23 cellular contexts compared by ENCODE assay signal in the genomic region with DNA sequence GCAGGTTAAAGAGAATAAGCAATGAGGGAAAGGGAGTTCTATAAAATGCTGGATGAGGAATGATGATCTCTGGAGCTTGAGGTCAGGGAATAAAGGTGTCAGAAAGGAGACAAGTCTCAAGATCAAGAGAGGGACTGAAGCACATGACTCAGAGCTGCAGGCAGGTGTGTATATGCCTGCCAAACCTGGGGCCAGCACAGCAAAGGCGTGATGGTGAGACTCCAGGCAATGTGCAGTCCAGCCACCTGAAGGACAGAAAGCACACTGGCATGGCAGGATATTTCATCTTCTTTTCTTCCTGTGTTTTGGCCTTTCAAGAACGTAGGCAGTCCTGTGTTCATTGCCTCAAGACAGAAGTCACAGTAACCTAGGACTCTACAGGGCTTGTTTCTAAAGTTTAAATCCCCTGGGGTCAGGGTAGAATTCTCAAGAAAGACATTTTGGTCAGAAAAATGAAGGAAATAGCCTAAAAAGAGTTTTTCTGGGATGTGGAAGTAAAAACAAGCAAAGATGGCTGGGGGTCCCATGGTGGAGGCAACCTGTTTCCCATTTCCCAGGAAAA. TPM values are rescaled to one million over a fixed set of nuclear protein-coding genes. Genes with fewer than 3 reads are reported as not detected.
DNase-seq lines count a peak whose midpoint lies in the region; ATAC-seq, FAIRE-seq and TF ChIP-seq lines count a peak whose summit lies in the region.
"Had no signal": no experiment of that assay in that cellular context is flagged by ENCODE, and none has a peak within 500 bp of the region (broad histone marks: within the 10 kb centered on the region; RNA-seq: fewer than 3 reads in every experiment).

No MANE protein-coding gene starts in this region.

- no peak overlapping the region for H3K27ac Mint-ChIP-seq in stimulated activated memory B cell treated with anti-CD40 and anti-IgM and Interleukin-4, amounts not matched to agents 10 μg/mL and 1 μg/mL and 100 μg/mL, for 72 hours
- H3K27ac Mint-ChIP-seq: CD4-positive, CD25-positive, alpha-beta regulatory T cell; CD8-positive, alpha-beta memory T cell; GM23338 had no signal

- H2AFZ ChIP-seq in HepG2 (ENCODE audit: low read length), result no peak overlapping the region
- peak overlapping the region; percentile 24; the same call in 1 of the 2 replicates for H2AFZ ChIP-seq in MM.1S (ENCODE audit: low read length)
- H2AFZ ChIP-seq: GM23338 had no signal

- H3K36me3 Mint-ChIP-seq in stimulated activated memory B cell treated with anti-CD40 and anti-IgM and Interleukin-4, amounts not matched to agents 10 μg/mL and 1 μg/mL and 100 μg/mL, for 72 hours, result no peaks in the 10 kb centered on the region
- H3K36me3 Mint-ChIP-seq: CD4-positive, CD25-positive, alpha-beta regulatory T cell had no signal

- no peaks in the 10 kb centered on the region for H3K4me1 ChIP-seq in HepG2 (ENCODE audit: insufficient read depth, low read length)
- no peaks in the 10 kb centered on the region for H3K4me1 ChIP-seq in right lobe of liver
- peaks cover 46% of the 10 kb centered on the region for H3K4me1 ChIP-seq in MM.1S (ENCODE audit: low read length)
- no peaks in the 10 kb centered on the region for H3K4me1 ChIP-seq in ascending aorta

- peaks cover 34% of the 10 kb centered on the region for H3F3A ChIP-seq in MM.1S (ENCODE audit: insufficient read depth, low read length)

- ATAC-seq in HepG2 (no peak), right lobe of liver (no peak), GM19455 (IDR thresholded peaks at IDR 0.05; ENCODE audit: unreplicated experiment) (no peak)
- ATAC-seq in stimulated activated memory B cell treated with anti-CD40 and anti-IgM and Interleukin-4, amounts not matched to agents 10 μg/mL and 1 μg/mL and 100 μg/mL, for 72 hours, result peak; percentile 46
- ATAC-seq: GM12878, GM23338 had no signal

- H3K79me2 ChIP-seq in HepG2 (ENCODE audit: insufficient read depth, low read length) (no peaks in the 10 kb centered on the region), MM.1S (ENCODE audit: low read length) (no peaks in the 10 kb centered on the region)

- H3K27me3 Mint-ChIP-seq in stimulated activated memory B cell treated with anti-CD40 and anti-IgM and Interleukin-4, amounts not matched to agents 10 μg/mL and 1 μg/mL and 100 μg/mL, for 72 hours, result peaks cover 9% of the 10 kb centered on the region

- no peak overlapping the region for H3K4me2 ChIP-seq in HepG2 (ENCODE audit: low read depth, low read length)
- H3K4me2 ChIP-seq in MM.1S (ENCODE audit: low read depth, low read length), result peak overlapping the region; percentile 93; the same call in 1 of the 2 replicates
- H3K4me2 ChIP-seq: GM23338 had no signal

- H3K9me3 ChIP-seq in HepG2 (ENCODE audit: low read length) (peaks cover 1% of the 10 kb centered on the region; the same call in 1 of the 2 replicates), right lobe of liver (no peaks in the 10 kb centered on the region), MM.1S (replicated peaks; ENCODE audit: insufficient read depth, low read length) (no peaks in the 10 kb centered on the region), ascending aorta (no peaks in the 10 kb centered on the region)

- TF ChIP-seq EP300 in HepG2 (IDR thresholded peaks at IDR 0.05; ENCODE audit: low read depth in 2 of 2, low read length in 2 of 2) (no peak), HepG2 (CRISPR knock-in tag; IDR thresholded peaks at IDR 0.05; ENCODE audit: borderline replicate concordance) (no peak)

- no peak for TF ChIP-seq RAD21 in HepG2 (CRISPR knock-in tag; IDR thresholded peaks at IDR 0.05)

- POLR2A ChIA-PET in HepG2 (lab: Yijun Ruan, JAX), result no interaction called here

- H4K20me1 ChIP-seq in HepG2 (ENCODE audit: insufficient read depth, low read length) (no peaks in the 10 kb centered on the region), MM.1S (ENCODE audit: insufficient read depth, low read length) (no peaks in the 10 kb centered on the region)

- in situ Hi-C loops in HepG2 (cut with HindIII; ENCODE audit: extremely low pct_ligation_motif_present, low pct_unique_long_range_greater_than_20kb), result no loop called here

- FAIRE-seq in HepG2 (lab: Jason Lieb, UNC) (no peak), bronchial epithelial cell (lab: Jason Lieb, UNC) (peak; percentile 36)
- FAIRE-seq: GM12878, H54 had no signal

- peaks cover 25% of the 10 kb centered on the region for H3K4me1 Mint-ChIP-seq in stimulated activated memory B cell treated with anti-CD40 and anti-IgM and Interleukin-4, amounts not matched to agents 10 μg/mL and 1 μg/mL and 100 μg/mL, for 72 hours
- H3K4me1 Mint-ChIP-seq: CD4-positive, CD25-positive, alpha-beta regulatory T cell had no signal

- WGBS in HepG2 (ENCODE audit: low lambda C conversion rate), result 0% methylated on average over 1 of the region's 2 CpGs
- 30% methylated on average over 1 of the region's 2 CpGs for WGBS in right lobe of liver (ENCODE audit: insufficient coverage, low coverage, low lambda C conversion rate, missing lambda C conversion rate)

- no TSS peak for BruUV-seq in HepG2 (replicated peaks; lab: Mats Ljungman, UMichigan)

- H3K9ac ChIP-seq in HepG2 (ENCODE audit: insufficient read depth, low read depth, low read length) (no peak overlapping the region), MM.1S (ENCODE audit: low read length) (peak overlapping the region; percentile 5; the same call in 1 of the 2 replicates)

- no peaks in the 10 kb centered on the region for H3K9me3 Mint-ChIP-seq in stimulated activated memory B cell treated with anti-CD40 and anti-IgM and Interleukin-4, amounts not matched to agents 10 μg/mL and 1 μg/mL and 100 μg/mL, for 72 hours
- H3K9me3 Mint-ChIP-seq: CD4-positive, CD25-positive, alpha-beta regulatory T cell; CD8-positive, alpha-beta memory T cell had no signal

- H3K36me3 ChIP-seq in HepG2 (replicated peaks in 1 of 2; ENCODE audit: control insufficient read depth in 1 of 2, insufficient read depth in 2 of 2, low read length in 2 of 2), result no peaks in the 10 kb centered on the region
- no peaks in the 10 kb centered on the region for H3K36me3 ChIP-seq in right lobe of liver
- H3K36me3 ChIP-seq in MM.1S (replicated peaks; ENCODE audit: insufficient read depth, low read length), result no peaks in the 10 kb centered on the region
- no peaks in the 10 kb centered on the region for H3K36me3 ChIP-seq in bronchial epithelial cell (ENCODE audit: control insufficient read depth, insufficient read depth, low read length)
- H3K36me3 ChIP-seq in ascending aorta, result no peaks in the 10 kb centered on the region

- no peak for DNase-seq in HepG2 (ENCODE audit: low spot score)
- no peak for DNase-seq in right lobe of liver
- DNase-seq in MM.1S, result peak; percentile 43
- no peak for DNase-seq in bronchial epithelial cell (ENCODE audit: low read depth)
- DNase-seq in ascending aorta (ENCODE audit: low spot score in 2 of 2), result no peak
- no peak for DNase-seq in NCI-H2171 treated with DMSO at 0.1 percent for 48 hours (lab: John Stamatoyannopoulos, UW)
- DNase-seq: 8988T; C1 segment of cervical spinal cord; CD4-positive, CD25-positive, alpha-beta regulatory T cell; CD8-positive, alpha-beta memory T cell; COR-L47; DMS79 treated with DMSO at 0.1 percent for 48 hours; EL; HCEC 1CT had no signal

- TF ChIP-seq CTCF in HepG2 (CRISPR knock-in tag; IDR thresholded peaks at IDR 0.05) (no peak), right lobe of liver (IDR thresholded peaks at IDR 0.05) (no peak), MM.1S (IDR thresholded peaks at IDR 0.05; ENCODE audit: low read length) (no peak), bronchial epithelial cell (IDR thresholded peaks at IDR 0.05; ENCODE audit: insufficient read depth, low read length, severe bottlenecking) (no peak), ascending aorta (IDR thresholded peaks at IDR 0.05) (no peak)

- H3K4me3 ChIP-seq in HepG2 (replicated peaks in 1 of 3; ENCODE audit: insufficient read depth in 1 of 3, low read depth in 2 of 3, low read length in 3 of 3) (no peak overlapping the region), right lobe of liver (no peak overlapping the region), MM.1S (ENCODE audit: low read length) (no peak overlapping the region), bronchial epithelial cell (ENCODE audit: low read depth, low read length) (no peak overlapping the region), ascending aorta (no peak overlapping the region)
- H3K4me3 ChIP-seq: GM12878, GM23338 had no signal

- no peak overlapping the region for H3K4me3 Mint-ChIP-seq in stimulated activated memory B cell treated with anti-CD40 and anti-IgM and Interleukin-4, amounts not matched to agents 10 μg/mL and 1 μg/mL and 100 μg/mL, for 72 hours
- H3K4me3 Mint-ChIP-seq: CD4-positive, CD25-positive, alpha-beta regulatory T cell; CD8-positive, alpha-beta memory T cell; GM23338 had no signal

- TF ChIP-seq POLR2A in HepG2 (IDR thresholded peaks at IDR 0.05; ENCODE audit: insufficient read depth in 1 of 2, low read depth in 2 of 2, low read length in 2 of 2) (no peak), right lobe of liver (IDR thresholded peaks at IDR 0.05) (no peak)

- H3K27me3 ChIP-seq in HepG2 (ENCODE audit: control insufficient read depth in 1 of 2, insufficient read depth in 2 of 2, low read length in 2 of 2) (no peaks in the 10 kb centered on the region; a peak in 1 of 5 replicates), right lobe of liver (no peaks in the 10 kb centered on the region), MM.1S (replicated peaks; ENCODE audit: insufficient read depth, low read length) (no peaks in the 10 kb centered on the region), bronchial epithelial cell (ENCODE audit: control insufficient read depth, insufficient read depth, low read length) (peaks cover 4% of the 10 kb centered on the region), ascending aorta (no peaks in the 10 kb centered on the region)

- H3K27ac ChIP-seq in HepG2 (ENCODE audit: extremely low read length, insufficient read depth, low read length), result no peak overlapping the region
- H3K27ac ChIP-seq in right lobe of liver, result no peak overlapping the region
- peak overlapping the region; percentile 90 for H3K27ac ChIP-seq in MM.1S (ENCODE audit: low read length)
- H3K27ac ChIP-seq in ascending aorta, result no peak overlapping the region

- intact Hi-C loops in HepG2 (cut with micrococcal nuclease; ENCODE audit: unreplicated experiment) (no loop called here), right lobe of liver (cut with DNase I) (no loop called here), ascending aorta (cut with DNase I) (no loop called here)

- H3K9me2 ChIP-seq in MM.1S (replicated peaks; ENCODE audit: insufficient read depth, low read length), result no peaks in the 10 kb centered on the region

- CTCF ChIA-PET in HepG2 (lab: Yijun Ruan, JAX; ENCODE audit: low intra/inter-chr PET ratio, low total read pairs), result no interaction called here

RNA-seq across cellular contexts. Expression of gene TOPAZ1, which starts 55.5 kb away (rescaled TPM):
- total RNA-seq in HepG2 (2016; rRNA removed; fragmentation: Illumina TruSeq; extraction: Trizol), result not detected in 2 replicates
- not detected in 2 replicates for total RNA-seq in HepG2 (2016; cell fraction: cytosol; rRNA removed; fragmentation: Illumina TruSeq; extraction: Trizol; ENCODE audit: low read depth)
- total RNA-seq in HepG2 (2016; cell fraction: insoluble cytoplasmic fraction; rRNA removed; fragmentation: Illumina TruSeq; extraction: Trizol), result not detected in 2 replicates
- total RNA-seq in HepG2 (2016; cell fraction: membrane; rRNA removed; fragmentation: Illumina TruSeq; extraction: Trizol), result not detected in 2 replicates
- total RNA-seq in HepG2 (2016; cell fraction: nucleus; rRNA removed; fragmentation: Illumina TruSeq; extraction: Trizol), result not detected in 2 replicates
- not detected in 2 replicates for polyA plus RNA-seq in HepG2 (2011; rRNA removed)
- polyA plus RNA-seq in HepG2 (2011; cell fraction: cytosol; rRNA removed), result not detected in 2 replicates
- not detected in 2 replicates for polyA plus RNA-seq in HepG2 (2011; cell fraction: nucleus; rRNA removed)
- polyA plus RNA-seq in HepG2 (2012), result not detected in 2 replicates
- polyA plus RNA-seq in HepG2 (2016; cell fraction: cytosol; fragmentation: Illumina TruSeq; extraction: Trizol; ENCODE audit: low read depth), result not detected in 2 replicates
- not detected in 2 replicates for polyA plus RNA-seq in HepG2 (2016; cell fraction: insoluble cytoplasmic fraction; fragmentation: Illumina TruSeq; extraction: Trizol; ENCODE audit: low read depth)
- not detected in 2 replicates for polyA plus RNA-seq in HepG2 (2016; cell fraction: membrane; fragmentation: Illumina TruSeq; extraction: Trizol; ENCODE audit: low read depth)
- polyA plus RNA-seq in HepG2 (2016; cell fraction: nucleus; fragmentation: Illumina TruSeq; extraction: Trizol; ENCODE audit: insufficient read depth, low read depth), result not detected in 2 replicates
- polyA minus RNA-seq in HepG2 (2011; rRNA and poly(A)+ RNA removed; ENCODE audit: low replicate concordance), result not detected in 2 replicates
- polyA minus RNA-seq in HepG2 (2011; cell fraction: cytosol; rRNA and poly(A)+ RNA removed), result not detected in 2 replicates
- not detected in 2 replicates for polyA minus RNA-seq in HepG2 (2011; cell fraction: nucleus; rRNA and poly(A)+ RNA removed)
- total RNA-seq in right lobe of liver, result not detected
- not detected in 2 replicates for total RNA-seq in bronchial epithelial cell
- not detected for total RNA-seq in ascending aorta
- total RNA-seq: A673; CD4-positive, CD25-positive, alpha-beta regulatory T cell; CD8-positive, alpha-beta memory T cell; G401; GM12878; GM23338; HT-29 had no signal
- polyA plus RNA-seq: AG04450; CD4-positive, CD25-positive, alpha-beta regulatory T cell; CD8-positive, alpha-beta memory T cell; GM23338 had no signal
